Comparison of ENCODE assay signal across 20 cellular contexts in genomic region chr4:189436207-189436606, GRCh38.
A peak's percentile ranks its signal among the peaks of the same experiment; 100 is the strongest.
DNase-seq lines count a peak whose midpoint lies in the region; ATAC-seq, FAIRE-seq and TF ChIP-seq lines count a peak whose summit lies in the region.
"Had no signal": no experiment of that assay in that cellular context is flagged by ENCODE, and none has a peak within 500 bp of the region (broad histone marks: within the 10 kb centered on the region; RNA-seq: fewer than 3 reads in every experiment).

No MANE protein-coding gene starts in this region.

- H3K4me3 ChIP-seq in A549 = no peak overlapping the region
- no peak overlapping the region for H3K4me3 ChIP-seq in OCI-LY3 (ENCODE audit: low read length)
- H3K4me3 ChIP-seq: esophagus squamous epithelium, GM12878, left lung had no signal

- ATAC-seq in A549 (no peak), HG02642 (IDR thresholded peaks at IDR 0.05; ENCODE audit: poor library complexity, unreplicated experiment) (no peak)
- ATAC-seq: activated T-helper 17 cell treated with anti-CD3 and anti-CD28 coated beads, Interleukin-2, amount 50 U/mL, for 72 hours; GM12878; left lung had no signal

- H3K27ac ChIP-seq in A549 (no peak overlapping the region), OCI-LY3 (ENCODE audit: low read length) (no peak overlapping the region)
- H3K27ac ChIP-seq: esophagus squamous epithelium, left lung had no signal

- in situ Hi-C loops in GM13976 (cut with MboI; ENCODE audit: low sequenced_read_pairs, unreplicated experiment) = no loop called here

- H3K36me3 ChIP-seq in OCI-LY3 (replicated peaks; ENCODE audit: low read depth, low read length) = no peaks in the 10 kb centered on the region
- H3K36me3 ChIP-seq: esophagus squamous epithelium, left lung had no signal

- peaks cover 5% of the 10 kb centered on the region for H3K9me3 Mint-ChIP-seq in endothelial cell (ENCODE audit: unreplicated experiment)
- peaks cover 2% of the 10 kb centered on the region for H3K9me3 Mint-ChIP-seq in activated naive CD4-positive, alpha-beta T cell treated with anti-CD3 and anti-CD28 coated beads, Interleukin-2, amount 10 ng/mL, durations not matched to agents 7 days and 5 days

- no peaks in the 10 kb centered on the region for H4K20me1 ChIP-seq in OCI-LY3 (ENCODE audit: insufficient read depth, low read length)

- TF ChIP-seq RAD21 in A549 (conservative IDR thresholded peaks at IDR 0.05 in 1 of 2, IDR thresholded peaks at IDR 0.05 in 1 of 2) = 0 out of 5 replicates have a peak, but pooled peaks of 1 of the 2 experiments have one; percentile 15

- H3K27me3 ChIP-seq in OCI-LY3 (ENCODE audit: low read depth, low read length) = no peaks in the 10 kb centered on the region
- H3K27me3 ChIP-seq: esophagus squamous epithelium, left lung had no signal

- no peaks in the 10 kb centered on the region for H3K27me3 Mint-ChIP-seq in endothelial cell (ENCODE audit: unreplicated experiment)
- H3K27me3 Mint-ChIP-seq in activated naive CD4-positive, alpha-beta T cell treated with anti-CD3 and anti-CD28 coated beads, Interleukin-2, amount 10 ng/mL, durations not matched to agents 7 days and 5 days = no peaks in the 10 kb centered on the region
- H3K27me3 Mint-ChIP-seq: activated T-helper 17 cell treated with anti-CD3 and anti-CD28 coated beads, Interleukin-2, amount 50 U/mL, for 72 hours; B cell had no signal

- H3K4me1 Mint-ChIP-seq in endothelial cell (ENCODE audit: unreplicated experiment) = no peaks in the 10 kb centered on the region
- no peaks in the 10 kb centered on the region for H3K4me1 Mint-ChIP-seq in activated naive CD4-positive, alpha-beta T cell treated with anti-CD3 and anti-CD28 coated beads, Interleukin-2, amount 10 ng/mL, durations not matched to agents 7 days and 5 days
- H3K4me1 Mint-ChIP-seq: activated T-helper 17 cell treated with anti-CD3 and anti-CD28 coated beads, Interleukin-2, amount 50 U/mL, for 72 hours; B cell had no signal

- POLR2A ChIA-PET in A549 (lab: Yijun Ruan, JAX) = no interaction called here

- no peak overlapping the region for H3K4me2 ChIP-seq in A549
- H3K4me2 ChIP-seq in OCI-LY3 (ENCODE audit: low read length) = no peak overlapping the region

- 5% methylated on average over 3 of the region's 3 CpGs for WGBS in A549 (ENCODE audit: missing lambda C conversion rate)

- CTCF ChIA-PET in A549 (lab: Yijun Ruan, JAX) = no interaction called here
- CTCF ChIA-PET in activated naive CD4-positive, alpha-beta T cell treated with anti-CD3 and anti-CD28 coated beads, Interleukin-2, amount 10 ng/mL, durations not matched to agents 7 days and 5 days (lab: Charles Lee) = interaction anchor here (1.6 to 1.8 kb wide), 2 partner anchors 355 to 357 kb away, joined by 3 to 7 read pairs; no protein-coding TSS in a partner anchor

- H3K4me1 ChIP-seq in A549 = no peaks in the 10 kb centered on the region
- no peaks in the 10 kb centered on the region for H3K4me1 ChIP-seq in OCI-LY3 (ENCODE audit: low read length)
- H3K4me1 ChIP-seq: esophagus squamous epithelium, left lung had no signal

- TF ChIP-seq CTCF in A549 (IDR thresholded peaks at IDR 0.05) (0 out of 3 replicates have a peak, but pooled peaks have one; percentile 9), GM13976 (IDR thresholded peaks at IDR 0.05; ENCODE audit: borderline replicate concordance, control extremely low read depth, extremely low read depth, insufficient read depth, missing control alignments) (peak; percentile 5), OCI-LY3 (IDR thresholded peaks at IDR 0.05; ENCODE audit: low read depth, low read length) (peak; percentile 12), endothelial cell (IDR thresholded peaks at IDR 0.05; ENCODE audit: unreplicated experiment) (no peak)

- no peak for TF ChIP-seq POLR2A in A549 (IDR thresholded peaks at IDR 0.05; ENCODE audit: low read length)

- H3K4me3 Mint-ChIP-seq in endothelial cell (ENCODE audit: unreplicated experiment) = no peak overlapping the region
- no peak overlapping the region for H3K4me3 Mint-ChIP-seq in activated naive CD4-positive, alpha-beta T cell treated with anti-CD3 and anti-CD28 coated beads, Interleukin-2, amount 10 ng/mL, durations not matched to agents 7 days and 5 days
- H3K4me3 Mint-ChIP-seq: activated T-helper 17 cell treated with anti-CD3 and anti-CD28 coated beads, Interleukin-2, amount 50 U/mL, for 72 hours; B cell had no signal

- no peaks in the 10 kb centered on the region for H3K79me2 ChIP-seq in OCI-LY3 (ENCODE audit: low read length)

- TF ChIP-seq EP300 in A549 (IDR thresholded peaks at IDR 0.05) = no peak

- no peak for FAIRE-seq in A549 (lab: Jason Lieb, UNC)
- FAIRE-seq: astrocyte, GM12878 had no signal

- DNase-seq in A549 (ENCODE audit: low read depth in 1 of 2, low spot score in 1 of 2) (peak in 1 of 2 experiments; percentile 4), GM13976 (ENCODE audit: low spot score) (no peak), endothelial cell (ENCODE audit: low spot score) (peak; percentile 10), NCI-H128 (lab: John Stamatoyannopoulos, UW; ENCODE audit: unreplicated experiment) (no peak)
- no peak for DNase-seq in activated naive CD4-positive, alpha-beta T cell treated with anti-CD3 and anti-CD28 coated beads, Interleukin-2, amount 10 ng/mL, durations not matched to agents 7 days and 5 days
- no peak for DNase-seq in activated naive CD4-positive, alpha-beta T cell treated with anti-CD3 and anti-CD28 coated beads, Interleukin-2, amount 50 U/mL, for 16 hours
- DNase-seq: activated CD4-positive, alpha-beta T cell treated with anti-CD3 and anti-CD28 coated beads, Interleukin-2, amount 50 U/mL, for 4 hours; DMS79 treated with DMSO at 0.1 percent for 48 hours; esophagus squamous epithelium; hippocampal formation; left lung; NCI-H1436; NCI-H510A; posterior cingulate gyrus had no signal

- H3K36me3 Mint-ChIP-seq in endothelial cell (ENCODE audit: low read depth, unreplicated experiment) = no peaks in the 10 kb centered on the region
- H3K36me3 Mint-ChIP-seq in activated naive CD4-positive, alpha-beta T cell treated with anti-CD3 and anti-CD28 coated beads, Interleukin-2, amount 10 ng/mL, durations not matched to agents 7 days and 5 days = no peaks in the 10 kb centered on the region

- H3K9me3 ChIP-seq in A549 (no peaks in the 10 kb centered on the region), OCI-LY3 (ENCODE audit: insufficient read depth, low read length) (no peaks in the 10 kb centered on the region)
- H3K9me3 ChIP-seq: esophagus squamous epithelium had no signal

- H3K27ac Mint-ChIP-seq in endothelial cell (ENCODE audit: unreplicated experiment) = no peak overlapping the region
- no peak overlapping the region for H3K27ac Mint-ChIP-seq in activated naive CD4-positive, alpha-beta T cell treated with anti-CD3 and anti-CD28 coated beads, Interleukin-2, amount 10 ng/mL, durations not matched to agents 7 days and 5 days
- H3K27ac Mint-ChIP-seq: activated T-helper 17 cell treated with anti-CD3 and anti-CD28 coated beads, Interleukin-2, amount 50 U/mL, for 72 hours; B cell had no signal

- no peak overlapping the region for H2AFZ ChIP-seq in OCI-LY3 (ENCODE audit: low read depth, low read length)

- no peak overlapping the region for H3K9ac ChIP-seq in OCI-LY3 (ENCODE audit: low read length)

TF ChIP-seq in A549, 52 proteins besides CTCF, POLR2A, EP300 and RAD21:
- no peak for TF ChIP-seq HOXA7 (CRISPR knock-in tag; IDR thresholded peaks at IDR 0.05)
